ENCODE assay signal across 8 cellular contexts in the genomic region with DNA sequence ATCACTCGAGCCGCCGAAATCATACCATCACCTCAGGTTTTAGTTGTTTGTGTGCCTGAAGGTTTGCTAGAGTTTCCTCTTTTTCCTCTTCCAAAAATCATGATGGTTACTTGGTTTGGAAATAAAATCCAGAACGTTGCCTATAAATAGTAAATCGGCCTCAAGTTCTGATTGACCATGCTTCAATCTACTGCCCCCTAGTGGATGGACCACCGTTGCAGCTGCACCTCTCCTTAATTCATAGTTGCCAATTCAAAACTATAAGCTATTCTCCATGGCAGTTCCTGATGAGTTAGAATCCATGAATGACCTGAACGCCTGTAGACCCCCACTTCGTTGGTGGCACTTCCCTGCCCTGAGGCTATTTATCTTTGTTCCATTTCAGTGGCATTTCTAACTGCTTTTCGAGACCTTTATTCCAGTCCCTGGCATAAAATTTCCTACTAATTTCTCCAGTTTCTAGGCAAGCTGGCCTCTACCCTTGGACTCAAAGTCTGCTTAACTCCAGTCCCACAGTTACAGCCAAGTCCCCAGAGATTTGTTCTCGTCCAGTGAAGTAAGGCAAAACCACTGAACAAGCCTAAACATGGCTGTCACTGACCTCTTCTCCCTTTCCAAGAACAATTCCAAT.
DNase-seq lines count a peak whose midpoint lies in the region; ATAC-seq and TF ChIP-seq lines count a peak whose summit lies in the region.

No MANE protein-coding gene starts in this region.

- no peak overlapping the region for H3K27ac ChIP-seq in hepatocyte

- 64% methylated on average over 10 of the region's 10 CpGs for WGBS in hepatocyte (ENCODE audit: low lambda C conversion rate, missing lambda C conversion rate)

- DNase-seq in ELF-1 (ENCODE audit: low read depth, low spot score) = peak; percentile 29
- DNase-seq in NCI-H226 = peak; percentile 7
- DNase-seq in adipocyte (ENCODE audit: low read depth) = peak; percentile 59
- peak; percentile 59 for DNase-seq in hepatocyte (ENCODE audit: low spot score)
- DNase-seq in smooth muscle cell of the brain vasculature (ENCODE audit: low read depth, low spot score) = peak; percentile 21
- no peak for DNase-seq in NCI-H510A (lab: John Stamatoyannopoulos, UW)

- no peaks in the 10 kb centered on the region for H3K36me3 ChIP-seq in adipocyte (ENCODE audit: control insufficient read depth, insufficient read depth, low read length, severe bottlenecking)
- H3K36me3 ChIP-seq in hepatocyte (replicated peaks; ENCODE audit: insufficient read depth, low read depth) = no peaks in the 10 kb centered on the region

- H3K9ac ChIP-seq in adipocyte (ENCODE audit: low read length) = no peak overlapping the region

- H3K4me1 ChIP-seq in adipocyte (ENCODE audit: control insufficient read depth, insufficient read depth, low read length) = no peaks in the 10 kb centered on the region
- H3K4me1 ChIP-seq in hepatocyte (ENCODE audit: insufficient read depth) = no peaks in the 10 kb centered on the region

- H2AFZ ChIP-seq in hepatocyte = no peak overlapping the region

- no peaks in the 10 kb centered on the region for H4K20me1 ChIP-seq in hepatocyte (ENCODE audit: insufficient read depth, poor library complexity, severe bottlenecking)

- no peaks in the 10 kb centered on the region for H3K9me2 ChIP-seq in hepatocyte (replicated peaks; ENCODE audit: insufficient read depth)

- H3K9me3 ChIP-seq in adipocyte (ENCODE audit: control insufficient read depth, low read length) (no peaks in the 10 kb centered on the region), hepatocyte (ENCODE audit: low read depth) (no peaks in the 10 kb centered on the region)

- ATAC-seq in GM21786 (IDR thresholded peaks at IDR 0.05; ENCODE audit: unreplicated experiment) = peak; percentile 58
- ATAC-seq in HG02763 (IDR thresholded peaks at IDR 0.05; ENCODE audit: unreplicated experiment) = no peak

- no peak overlapping the region for H3K4me3 ChIP-seq in adipocyte (ENCODE audit: low read length)
- H3K4me3 ChIP-seq in hepatocyte = no peak overlapping the region

- H3K27me3 ChIP-seq in adipocyte (replicated peaks; ENCODE audit: control insufficient read depth, insufficient read depth, low read length) = no peaks in the 10 kb centered on the region
- H3K27me3 ChIP-seq in hepatocyte = no peaks in the 10 kb centered on the region

- peak; percentile 57 for TF ChIP-seq CTCF in hepatocyte (IDR thresholded peaks at IDR 0.05; ENCODE audit: poor library complexity)

- H3K4me2 ChIP-seq in hepatocyte = no peak overlapping the region

- H3K79me2 ChIP-seq in hepatocyte = no peaks in the 10 kb centered on the region
